In the genomic region with DNA sequence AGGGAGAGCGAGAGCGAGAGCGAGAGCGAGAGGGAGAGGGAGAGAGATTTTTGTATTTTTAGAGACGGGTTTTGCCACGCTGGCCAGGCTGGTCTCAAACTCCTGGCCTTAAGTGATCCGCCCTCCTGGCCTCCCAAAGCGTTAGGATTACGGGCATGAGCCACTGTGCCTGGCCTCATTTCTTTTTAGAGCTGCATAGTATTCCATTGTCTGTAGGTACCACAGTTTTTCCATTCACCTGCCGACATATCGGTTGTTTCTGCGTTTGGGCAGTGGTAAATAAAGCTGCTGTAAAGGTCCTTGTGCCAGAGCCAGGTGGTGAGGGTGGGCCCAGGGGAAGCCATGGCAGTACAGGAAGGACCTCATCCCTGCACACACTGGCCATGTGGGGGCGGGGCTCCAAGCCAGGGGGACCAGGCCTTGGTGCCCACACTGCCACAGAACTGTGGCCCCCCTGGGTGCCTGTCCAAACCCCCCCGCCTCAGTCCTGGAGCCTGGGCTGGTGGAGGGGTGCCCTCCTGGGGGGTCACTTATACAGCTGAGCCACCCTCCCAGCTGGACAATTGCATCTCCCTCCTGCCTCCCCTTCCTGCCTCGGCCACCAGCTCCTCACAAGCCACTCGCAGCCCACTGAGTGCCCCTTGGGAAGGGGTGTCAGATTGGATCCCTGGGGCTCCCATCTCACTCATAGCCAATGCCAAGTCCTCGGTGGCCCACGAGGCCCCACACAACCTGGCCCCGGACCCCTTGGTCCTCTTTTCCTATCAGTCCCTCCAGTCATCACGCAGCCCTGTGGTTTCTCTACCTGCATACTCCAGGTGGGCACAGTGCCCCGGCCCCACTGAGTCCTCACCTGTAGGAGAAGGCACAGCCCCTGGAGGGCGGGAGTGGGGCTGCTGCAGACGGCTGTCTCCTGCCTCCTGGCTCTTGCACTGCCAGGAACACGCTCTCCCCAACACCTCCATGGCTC, we compare ENCODE assay signal across 10 cellular contexts. TPM values are rescaled to one million over a fixed set of nuclear protein-coding genes. Genes with fewer than 3 reads are reported as not detected.
DNase-seq lines count a peak whose midpoint lies in the region; ATAC-seq and TF ChIP-seq lines count a peak whose summit lies in the region.
"Had no signal": no experiment of that assay in that cellular context is flagged by ENCODE, and none has a peak within 500 bp of the region (broad histone marks: within the 10 kb centered on the region; RNA-seq: fewer than 3 reads in every experiment).

No MANE protein-coding gene starts in this region.

- H3K4me1 ChIP-seq in CD8-positive, alpha-beta T cell (ENCODE audit: insufficient read depth, low read length) = peaks cover 11% of the 10 kb centered on the region
- peaks cover 9% of the 10 kb centered on the region for H3K4me1 ChIP-seq in GM23338 (ENCODE audit: insufficient read depth)
- no peaks in the 10 kb centered on the region for H3K4me1 ChIP-seq in naive thymus-derived CD4-positive, alpha-beta T cell (ENCODE audit: control insufficient read depth in 2 of 2, insufficient read depth in 2 of 2, low read length in 2 of 2)

- no peak for TF ChIP-seq CTCF in CD8-positive, alpha-beta T cell (IDR thresholded peaks at IDR 0.05)
- 0 out of 4 replicates have a peak, but pooled peaks have one; percentile 9 to 15 for TF ChIP-seq CTCF in GM23338 (conservative IDR thresholded peaks at IDR 0.05; ENCODE audit: low read depth in 2 of 2)

- H4K20me1 ChIP-seq in GM23338 (replicated peaks; ENCODE audit: insufficient read depth) = peaks cover 11% of the 10 kb centered on the region; the same call in 1 of the 2 replicates

- peak overlapping the region; percentile 91 for H3K4me3 Mint-ChIP-seq in CD8-positive, alpha-beta T cell
- H3K4me3 Mint-ChIP-seq in GM23338 = peak overlapping the region; percentile 97
- H3K4me3 Mint-ChIP-seq in activated naive CD8-positive, alpha-beta T cell treated with anti-CD3 and anti-CD28 coated beads, Interleukin-2, amount 10 ng/mL, durations not matched to agents 7 days and 5 days = peak overlapping the region; percentile 98
- peak overlapping the region; percentile 86 to 100 (median 92) for H3K4me3 Mint-ChIP-seq in naive thymus-derived CD4-positive, alpha-beta T cell

- intact Hi-C loops in CD8-positive, alpha-beta T cell (cut with DNase I, micrococcal nuclease) = no loop called here
- intact Hi-C loops in naive thymus-derived CD4-positive, alpha-beta T cell (cut with micrococcal nuclease) = loop anchor here (2.0 to 5.0 kb wide), 2 partner anchors 35 to 1057 kb away; no protein-coding TSS in a partner anchor
- intact Hi-C loops in head of caudate nucleus (cut with DNase I) = loop anchor here (2.0 kb wide), 1 partner anchor 21 kb away; a partner anchor contains a TSS

- DNase-seq in CD8-positive, alpha-beta T cell = peak in 1 of 7 experiments; percentile 22
- DNase-seq in GM23338 (ENCODE audit: low spot score) (no peak), head of caudate nucleus (no peak)
- no peak for DNase-seq in activated naive CD8-positive, alpha-beta T cell treated with anti-CD3 and anti-CD28 coated beads, Interleukin-2, amount 10 ng/mL, durations not matched to agents 7 days and 5 days
- no peak for DNase-seq in naive thymus-derived CD4-positive, alpha-beta T cell
- DNase-seq in activated effector memory CD4-positive, alpha-beta T cell treated with anti-CD3 and anti-CD28 coated beads, Interleukin-2, amount 50 U/mL, for 16 hours = no peak
- DNase-seq: NCI-H2171 had no signal

- CTCF ChIA-PET in CD8-positive, alpha-beta T cell (lab: Charles Lee) = no interaction called here
- CTCF ChIA-PET in naive thymus-derived CD4-positive, alpha-beta T cell (lab: Charles Lee) = interaction anchor here (1.1 kb wide), 1 partner anchor 258 kb away, joined by 4 read pairs; no protein-coding TSS in a partner anchor

- H3K9me3 Mint-ChIP-seq in CD8-positive, alpha-beta T cell = no peaks in the 10 kb centered on the region
- peaks cover 16% of the 10 kb centered on the region for H3K9me3 Mint-ChIP-seq in GM23338
- H3K9me3 Mint-ChIP-seq in activated naive CD8-positive, alpha-beta T cell treated with anti-CD3 and anti-CD28 coated beads, Interleukin-2, amount 10 ng/mL, durations not matched to agents 7 days and 5 days = no peaks in the 10 kb centered on the region
- H3K9me3 Mint-ChIP-seq in naive thymus-derived CD4-positive, alpha-beta T cell = no peaks in the 10 kb centered on the region

- H3K27ac ChIP-seq in CD8-positive, alpha-beta T cell (ENCODE audit: low read depth, low read length) = no peak overlapping the region
- no peak overlapping the region for H3K27ac ChIP-seq in GM23338 (ENCODE audit: low read depth)
- no peak overlapping the region for H3K27ac ChIP-seq in naive thymus-derived CD4-positive, alpha-beta T cell (ENCODE audit: low read depth, low read length)
- H3K27ac ChIP-seq: KMS-11 had no signal

- POLR2A ChIA-PET in CD8-positive, alpha-beta T cell (lab: Charles Lee) = interaction anchor here (1.4 to 2.0 kb wide), 2 partner anchors 32 to 217 kb away, joined by 3 to 5 read pairs; a partner anchor contains a TSS
- POLR2A ChIA-PET in activated naive CD8-positive, alpha-beta T cell treated with anti-CD3 and anti-CD28 coated beads, Interleukin-2, amount 10 ng/mL, durations not matched to agents 7 days and 5 days (lab: Charles Lee) = interaction anchor here (1.6 kb wide), 1 partner anchor 30 kb away, joined by 3 read pairs; no protein-coding TSS in a partner anchor
- POLR2A ChIA-PET in naive thymus-derived CD4-positive, alpha-beta T cell (lab: Charles Lee) = interaction anchor here (0.8 to 1.4 kb wide), 4 partner anchors 9 to 119 kb away, joined by 3 to 9 read pairs (median 4); a partner anchor contains a TSS

- H3K4me1 Mint-ChIP-seq in CD8-positive, alpha-beta T cell (ENCODE audit: low read depth) = peaks cover 18% of the 10 kb centered on the region
- H3K4me1 Mint-ChIP-seq in GM23338 = peaks cover 14% of the 10 kb centered on the region
- H3K4me1 Mint-ChIP-seq in activated naive CD8-positive, alpha-beta T cell treated with anti-CD3 and anti-CD28 coated beads, Interleukin-2, amount 10 ng/mL, durations not matched to agents 7 days and 5 days = peaks cover 12% of the 10 kb centered on the region
- H3K4me1 Mint-ChIP-seq in naive thymus-derived CD4-positive, alpha-beta T cell = peaks cover 8 to 26% (median 24%) of the 10 kb centered on the region in 7 donors

- peaks cover 25% of the 10 kb centered on the region for H3K79me2 ChIP-seq in GM23338 (replicated peaks; ENCODE audit: insufficient read depth)

- no peak for ATAC-seq in CD8-positive, alpha-beta T cell
- ATAC-seq in GM23338 (peak; percentile 10; the same call in 2 of the 3 replicates), HG03457 (IDR thresholded peaks at IDR 0.05; ENCODE audit: unreplicated experiment) (no peak)
- no peak for ATAC-seq in activated naive CD8-positive, alpha-beta T cell treated with anti-CD3 and anti-CD28 coated beads, Interleukin-2, amount 10 ng/mL, durations not matched to agents 7 days and 5 days (ENCODE audit: low read depth)
- no peak for ATAC-seq in naive thymus-derived CD4-positive, alpha-beta T cell

- no peaks in the 10 kb centered on the region for H3K27me3 ChIP-seq in CD8-positive, alpha-beta T cell (ENCODE audit: insufficient read depth, low read length)
- H3K27me3 ChIP-seq in GM23338 (ENCODE audit: insufficient read depth) = no peaks in the 10 kb centered on the region
- no peaks in the 10 kb centered on the region for H3K27me3 ChIP-seq in naive thymus-derived CD4-positive, alpha-beta T cell (ENCODE audit: control insufficient read depth in 2 of 2, insufficient read depth in 2 of 2, low read length in 2 of 2)
- H3K27me3 ChIP-seq: transverse colon had no signal

- H3K9me3 ChIP-seq in CD8-positive, alpha-beta T cell (ENCODE audit: low read length) = no peaks in the 10 kb centered on the region
- H3K9me3 ChIP-seq in naive thymus-derived CD4-positive, alpha-beta T cell (ENCODE audit: control insufficient read depth in 2 of 3, low read length in 3 of 3) = no peaks in the 10 kb centered on the region
- H3K9me3 ChIP-seq: transverse colon had no signal

- no peaks in the 10 kb centered on the region for H3K27me3 Mint-ChIP-seq in CD8-positive, alpha-beta T cell (ENCODE audit: low read depth)
- H3K27me3 Mint-ChIP-seq in GM23338 (ENCODE audit: insufficient read depth, low read depth, poor library complexity) = peaks cover 19% of the 10 kb centered on the region
- H3K27me3 Mint-ChIP-seq in activated naive CD8-positive, alpha-beta T cell treated with anti-CD3 and anti-CD28 coated beads, Interleukin-2, amount 10 ng/mL, durations not matched to agents 7 days and 5 days = no peaks in the 10 kb centered on the region
- no peaks in the 10 kb centered on the region for H3K27me3 Mint-ChIP-seq in naive thymus-derived CD4-positive, alpha-beta T cell

- H3K4me2 ChIP-seq in GM23338 = peak overlapping the region; percentile 91

- no peak overlapping the region for H3K27ac Mint-ChIP-seq in CD8-positive, alpha-beta T cell
- H3K27ac Mint-ChIP-seq in GM23338 = no peak overlapping the region; the same call in 1 of the 2 replicates
- peak overlapping the region; percentile 93 for H3K27ac Mint-ChIP-seq in activated naive CD8-positive, alpha-beta T cell treated with anti-CD3 and anti-CD28 coated beads, Interleukin-2, amount 10 ng/mL, durations not matched to agents 7 days and 5 days
- peak overlapping the region in 6 of 9 donors; percentile 61 to 92 (median 78) for H3K27ac Mint-ChIP-seq in naive thymus-derived CD4-positive, alpha-beta T cell

- H3K36me3 ChIP-seq in CD8-positive, alpha-beta T cell (ENCODE audit: insufficient read depth, low read length) = peaks cover 6% of the 10 kb centered on the region
- H3K36me3 ChIP-seq in GM23338 (ENCODE audit: insufficient read depth) = peaks cover 13% of the 10 kb centered on the region
- peaks cover 1 to 16% (median 5%) of the 10 kb centered on the region in 3 experiments for H3K36me3 ChIP-seq in naive thymus-derived CD4-positive, alpha-beta T cell (ENCODE audit: control insufficient read depth in 2 of 3, insufficient read depth in 3 of 3, low read length in 3 of 3)

- 0 out of 2 replicates have a peak, but pooled peaks cover 9% of the 10 kb centered on the region for H3F3A ChIP-seq in GM23338 (replicated peaks; ENCODE audit: low read depth)

- H3K4me3 ChIP-seq in CD8-positive, alpha-beta T cell (ENCODE audit: low read depth, low read length) = no peak overlapping the region
- H3K4me3 ChIP-seq in GM23338 = peak overlapping the region; percentile 95; the same call in 1 of the 2 replicates
- no peak overlapping the region for H3K4me3 ChIP-seq in naive thymus-derived CD4-positive, alpha-beta T cell (ENCODE audit: low read length)

- peaks cover 17% of the 10 kb centered on the region for H3K36me3 Mint-ChIP-seq in CD8-positive, alpha-beta T cell
- H3K36me3 Mint-ChIP-seq in GM23338 (ENCODE audit: low read depth) = peaks cover 34% of the 10 kb centered on the region
- peaks cover 3% of the 10 kb centered on the region for H3K36me3 Mint-ChIP-seq in activated naive CD8-positive, alpha-beta T cell treated with anti-CD3 and anti-CD28 coated beads, Interleukin-2, amount 10 ng/mL, durations not matched to agents 7 days and 5 days
- H3K36me3 Mint-ChIP-seq in naive thymus-derived CD4-positive, alpha-beta T cell = peaks cover 0 to 8% (median 3%) of the 10 kb centered on the region in 5 donors

- H3K9me2 ChIP-seq in GM23338 (ENCODE audit: insufficient read depth) = no peaks in the 10 kb centered on the region

- peak overlapping the region; percentile 92; the same call in 1 of the 2 replicates for H2AFZ ChIP-seq in GM23338

RNA-seq across cellular contexts. Expression of a gene that starts 1.7 kb away (rescaled TPM):
- total RNA-seq in CD8-positive, alpha-beta T cell = 10 to 100 TPM; 17.5 to 17.9 TPM
- 72.7 and 73.0 TPM in 2 replicates for total RNA-seq in GM23338 (2014; rRNA removed; shearing (Covaris generic))
- polyA plus RNA-seq in GM23338 (2016; fragmentation: Nextera tagmentation; extraction: Ambion mirVana) = 52.4 and 59.3 TPM in 2 replicates
- 10 to 100 TPM; 45.3 to 48.6 TPM for total RNA-seq in activated naive CD8-positive, alpha-beta T cell treated with anti-CD3 and anti-CD28 coated beads, Interleukin-2, amount 10 ng/mL, durations not matched to agents 7 days and 5 days
- 10 to 100 TPM; 23.4 to 54.9 (median 49.2) TPM for total RNA-seq in naive thymus-derived CD4-positive, alpha-beta T cell
- polyA plus RNA-seq in naive thymus-derived CD4-positive, alpha-beta T cell = 10 to 100 TPM; 15.0 to 37.1 TPM

RNA-seq across cellular contexts. Expression of a gene that starts 22.3 kb away (rescaled TPM):
- 10 to 100 TPM; 53.1 to 53.9 TPM for total RNA-seq in CD8-positive, alpha-beta T cell
- 47.7 and 57.2 TPM in 2 replicates for total RNA-seq in GM23338 (2014; rRNA removed; shearing (Covaris generic))
- 24.5 and 26.3 TPM in 2 replicates for polyA plus RNA-seq in GM23338 (2016; fragmentation: Nextera tagmentation; extraction: Ambion mirVana)
- total RNA-seq in activated naive CD8-positive, alpha-beta T cell treated with anti-CD3 and anti-CD28 coated beads, Interleukin-2, amount 10 ng/mL, durations not matched to agents 7 days and 5 days = 10 to 100 TPM; 66.7 to 70.2 TPM
- total RNA-seq in naive thymus-derived CD4-positive, alpha-beta T cell = 10 to 100 TPM; 62.2 to 86.8 (median 82.6) TPM
- 1 to 10 TPM; 2.8 to 6.0 TPM for polyA plus RNA-seq in naive thymus-derived CD4-positive, alpha-beta T cell

RNA-seq across cellular contexts. Expression of a gene that starts 33.0 kb away (rescaled TPM):
- 10 to 100 TPM; 76.6 to 79.9 TPM for total RNA-seq in CD8-positive, alpha-beta T cell
- 26.2 and 33.8 TPM in 2 replicates for total RNA-seq in GM23338 (2014; rRNA removed; shearing (Covaris generic))
- 8.4 and 9.3 TPM in 2 replicates for polyA plus RNA-seq in GM23338 (2016; fragmentation: Nextera tagmentation; extraction: Ambion mirVana)
- 10 to 100 TPM; 32.6 to 33.2 TPM for total RNA-seq in activated naive CD8-positive, alpha-beta T cell treated with anti-CD3 and anti-CD28 coated beads, Interleukin-2, amount 10 ng/mL, durations not matched to agents 7 days and 5 days
- 100 to 1,000 TPM in 1 of 5 experiments, 10 to 100 TPM in 4; 33.9 to 109 (median 43.8) TPM for total RNA-seq in naive thymus-derived CD4-positive, alpha-beta T cell
- polyA plus RNA-seq in naive thymus-derived CD4-positive, alpha-beta T cell = 1 to 10 TPM in 1 of 2 donors, under 1 TPM in 1; 0.28 to 1.6 TPM

Comparison
In these comparisons a context has a peak if more than half of its experiments do, and no peak if none do; other contexts are left out.
1. H3K27ac Mint-ChIP-seq: peak in activated naive CD8-positive, alpha-beta T cell treated with anti-CD3 and anti-CD28 coated beads, Interleukin-2, amount 10 ng/mL, durations not matched to agents 7 days and 5 days (single experiment) and naive thymus-derived CD4-positive, alpha-beta T cell (6 of 9); none in CD8-positive, alpha-beta T cell (single experiment) and GM23338 (single experiment).
2. intact Hi-C loops: an anchor here in naive thymus-derived CD4-positive, alpha-beta T cell (2.0 to 5.0 kb wide) and head of caudate nucleus (2.0 kb wide); none called in CD8-positive, alpha-beta T cell.
3. Peak in every context shown above with its lines, with median percentiles within 50 percentile points of each other: H3K4me3 Mint-ChIP-seq.